In genomic region chr10:4095171-4095570, GRCh38 we compare ENCODE assay signal across 3 cellular contexts.
"Had no signal": no experiment of that assay in that cellular context is flagged by ENCODE, and none has a peak within 500 bp of the region (broad histone marks: within the 10 kb centered on the region; RNA-seq: fewer than 3 reads in every experiment).

No MANE protein-coding gene starts in this region.

- ATAC-seq: GM12878 had no signal

- H3K4me3 ChIP-seq: GM12878 had no signal

- DNase-seq: GDM1, GF-D8 had no signal
